ENCODE assay signal across 1 cellular context in the genomic region with DNA sequence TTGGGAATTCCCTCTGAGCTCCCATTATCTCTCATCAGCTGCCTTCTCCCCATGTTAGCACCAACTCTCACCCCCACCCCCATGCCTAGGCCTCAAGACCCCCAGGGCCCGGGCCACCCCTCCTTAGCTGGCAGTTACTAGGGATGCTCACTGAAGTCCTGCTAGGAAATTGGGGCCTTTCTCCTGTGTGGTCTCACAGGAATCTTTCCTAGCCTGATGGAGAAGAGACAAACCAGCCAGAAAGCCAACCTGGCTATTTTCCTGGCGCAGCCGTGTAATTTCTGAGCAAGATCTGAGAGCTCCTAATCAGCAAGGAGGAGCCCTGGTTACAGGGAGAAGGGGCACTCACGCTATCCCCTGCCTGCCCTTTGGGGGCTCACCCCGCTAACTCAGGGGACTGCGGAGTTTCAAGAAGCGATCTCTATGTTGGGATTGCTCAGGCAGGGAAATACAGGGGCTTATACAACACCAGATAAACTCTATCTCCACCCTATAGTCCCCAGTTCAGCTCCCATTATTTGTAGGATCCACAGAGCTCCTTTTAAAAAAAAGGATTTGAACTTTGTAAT.
TF ChIP-seq lines count a peak whose summit lies in the region.

No MANE protein-coding gene starts in this region.

TF ChIP-seq in H1, 55 proteins besides CTCF, POLR2A, EP300 and RAD21:
- TF ChIP-seq GTF2F1 (IDR thresholded peaks at IDR 0.05; ENCODE audit: borderline replicate concordance, low read depth, low read length) = no peak
- TF ChIP-seq RNF2 (IDR thresholded peaks at IDR 0.05; ENCODE audit: borderline replicate concordance, low read depth, low read length, missing control alignments, poor library complexity, severe bottlenecking) = peak; percentile 84
